ENCODE assay signal across 2 cellular contexts in genomic region chr19:2474232-2475017, GRCh38.
TF ChIP-seq lines count a peak whose summit lies in the region.

No MANE protein-coding gene starts in this region.

TF ChIP-seq in IMR-90, 13 proteins besides CTCF, POLR2A, EP300 and RAD21 (continued from another document):
- TF ChIP-seq NFE2L2 (IDR thresholded peaks at IDR 0.05; ENCODE audit: low read depth, low read length) = no peak
- no peak for TF ChIP-seq RCOR1 (IDR thresholded peaks at IDR 0.05; ENCODE audit: insufficient replicate concordance, low read length)
- no peak for TF ChIP-seq CHD1 (IDR thresholded peaks at IDR 0.05; ENCODE audit: low read depth, low read length)
- TF ChIP-seq CEBPB (IDR thresholded peaks at IDR 0.05; ENCODE audit: low read depth, low read length) = peak; percentile 31
- TF ChIP-seq SMC3 (IDR thresholded peaks at IDR 0.05; ENCODE audit: low read depth, low read length) = peak; percentile 96
- peak; percentile 95 for TF ChIP-seq FOS (IDR thresholded peaks at IDR 0.05; ENCODE audit: low read depth, low read length)
- TF ChIP-seq USF2 (IDR thresholded peaks at IDR 0.05; ENCODE audit: low read depth, low read length) = no peak
- TF ChIP-seq MAFK (IDR thresholded peaks at IDR 0.05; ENCODE audit: low read depth, low read length) = no peak
- TF ChIP-seq, protein P1, sequence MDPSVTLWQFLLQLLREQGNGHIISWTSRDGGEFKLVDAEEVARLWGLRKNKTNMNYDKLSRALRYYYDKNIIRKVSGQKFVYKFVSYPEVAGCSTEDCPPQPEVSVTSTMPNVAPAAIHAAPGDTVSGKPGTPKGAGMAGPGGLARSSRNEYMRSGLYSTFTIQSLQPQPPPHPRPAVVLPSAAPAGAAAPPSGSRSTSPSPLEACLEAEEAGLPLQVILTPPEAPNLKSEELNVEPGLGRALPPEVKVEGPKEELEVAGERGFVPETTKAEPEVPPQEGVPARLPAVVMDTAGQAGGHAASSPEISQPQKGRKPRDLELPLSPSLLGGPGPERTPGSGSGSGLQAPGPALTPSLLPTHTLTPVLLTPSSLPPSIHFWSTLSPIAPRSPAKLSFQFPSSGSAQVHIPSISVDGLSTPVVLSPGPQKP (IDR thresholded peaks at IDR 0.05; ENCODE audit: borderline replicate concordance, low read depth, low read length) = no peak
- TF ChIP-seq MAZ (IDR thresholded peaks at IDR 0.05; ENCODE audit: borderline replicate concordance, low read depth, low read length) = peak; percentile 88
- peak; percentile 53 for TF ChIP-seq BHLHE40 (IDR thresholded peaks at IDR 0.05; ENCODE audit: low read depth, low read length)
- TF ChIP-seq MXI1 (IDR thresholded peaks at IDR 0.05; ENCODE audit: borderline replicate concordance, low read depth, low read length) = no peak

TF ChIP-seq in neural cell, 6 proteins besides CTCF, POLR2A, EP300 and RAD21 (continued from another document):
- TF ChIP-seq POLR2AphosphoS5 (IDR thresholded peaks at IDR 0.05) (no peak), REST (IDR thresholded peaks at IDR 0.05; ENCODE audit: borderline replicate concordance) (no peak)
